ENCODE assay signal across 13 cellular contexts in genomic region chr17:64679710-64680216, GRCh38. TPM values are rescaled to one million over a fixed set of nuclear protein-coding genes. Genes with fewer than 3 reads are reported as not detected.
DNase-seq lines count a peak whose midpoint lies in the region; ATAC-seq, FAIRE-seq and TF ChIP-seq lines count a peak whose summit lies in the region.
"Had no signal": no experiment of that assay in that cellular context is flagged by ENCODE, and none has a peak within 500 bp of the region (broad histone marks: within the 10 kb centered on the region; RNA-seq: fewer than 3 reads in every experiment).

No MANE protein-coding gene starts in this region.

- in situ Hi-C loops in brain microvascular endothelial cell (cut with HindIII; ENCODE audit: low pct_ligation_motif_present, low sequenced_read_pairs): no loop called here

- H3K4me3 ChIP-seq in AG09309 (ENCODE audit: control insufficient read depth, low read depth, low read length) (no peak overlapping the region), brain microvascular endothelial cell (ENCODE audit: low read depth, low read length) (no peak overlapping the region), kidney epithelial cell (ENCODE audit: low read depth, low read length) (no peak overlapping the region)
- H3K4me3 ChIP-seq: colonic mucosa, GM23338 had no signal

- FAIRE-seq in HTR-8/SVneo (lab: Jason Lieb, UNC): peak; percentile 94

- H3K36me3 ChIP-seq in brain microvascular endothelial cell (replicated peaks): no peaks in the 10 kb centered on the region
- no peaks in the 10 kb centered on the region for H3K36me3 ChIP-seq in kidney epithelial cell (ENCODE audit: control insufficient read depth, insufficient read depth, low read length)
- H3K36me3 ChIP-seq: colonic mucosa had no signal

- peak; percentile 94 for DNase-seq in AG09309 (ENCODE audit: low read depth)
- DNase-seq in HTR-8/SVneo (ENCODE audit: insufficient read length, low spot score): peak; percentile 89
- DNase-seq in brain microvascular endothelial cell: peak; percentile 98
- DNase-seq in kidney epithelial cell (ENCODE audit: low read depth): peak; percentile 80
- no peak for DNase-seq in NCI-H1930 (lab: John Stamatoyannopoulos, UW)
- no peak for DNase-seq in stimulated activated CD4-positive, alpha-beta T cell treated with anti-CD3 and anti-CD28 coated beads, Interleukin-12 subunit alpha, Interleukin-12 subunit beta, amount 100 ng/mL, for 4 hours
- DNase-seq in stimulated activated naive CD8-positive, alpha-beta T cell treated with anti-CD3 and anti-CD28 coated beads, Interleukin-15, amount 100 ng/mL, for 72 hours: no peak
- DNase-seq: colonic mucosa, NCI-H2081 treated with DMSO at 0.1 percent for 48 hours, T-helper 1 cell had no signal

- H3K27me3 ChIP-seq in brain microvascular endothelial cell (replicated peaks): no peaks in the 10 kb centered on the region
- no peaks in the 10 kb centered on the region for H3K27me3 ChIP-seq in kidney epithelial cell (ENCODE audit: control insufficient read depth, insufficient read depth, low read length)
- H3K27me3 ChIP-seq: colonic mucosa had no signal

- ATAC-seq in HG03565 (IDR thresholded peaks at IDR 0.05; ENCODE audit: unreplicated experiment): no peak
- ATAC-seq in stimulated activated naive CD8-positive, alpha-beta T cell treated with anti-CD3 and anti-CD28 coated beads, Interleukin-15, amount 100 ng/mL, for 72 hours: no peak
- ATAC-seq: GM23338, left lobe of liver had no signal

- H3K9me3 Mint-ChIP-seq in stimulated activated naive CD8-positive, alpha-beta T cell treated with anti-CD3 and anti-CD28 coated beads, Interleukin-15, amount 100 ng/mL, for 72 hours: no peaks in the 10 kb centered on the region
- H3K9me3 Mint-ChIP-seq: GM23338 had no signal

- H3K4me3 Mint-ChIP-seq in stimulated activated naive CD8-positive, alpha-beta T cell treated with anti-CD3 and anti-CD28 coated beads, Interleukin-15, amount 100 ng/mL, for 72 hours: no peak overlapping the region
- H3K4me3 Mint-ChIP-seq: GM23338 had no signal

- no peak overlapping the region for H3K27ac Mint-ChIP-seq in stimulated activated naive CD8-positive, alpha-beta T cell treated with anti-CD3 and anti-CD28 coated beads, Interleukin-15, amount 100 ng/mL, for 72 hours
- H3K27ac Mint-ChIP-seq: GM23338 had no signal

- H3K27ac ChIP-seq in brain microvascular endothelial cell: peak overlapping the region; percentile 94
- H3K27ac ChIP-seq: colonic mucosa had no signal

- TF ChIP-seq CTCF in AG09309 (IDR thresholded peaks at IDR 0.05; ENCODE audit: control insufficient read depth, insufficient read depth, low read depth, low read length, missing control alignments) (no peak), brain microvascular endothelial cell (IDR thresholded peaks at IDR 0.05; ENCODE audit: low read depth, low read length, missing control alignments) (no peak), kidney epithelial cell (IDR thresholded peaks at IDR 0.05; ENCODE audit: insufficient read depth, low read length, poor library complexity, severe bottlenecking) (no peak)

- no peaks in the 10 kb centered on the region for H3K4me1 Mint-ChIP-seq in stimulated activated naive CD8-positive, alpha-beta T cell treated with anti-CD3 and anti-CD28 coated beads, Interleukin-15, amount 100 ng/mL, for 72 hours
- H3K4me1 Mint-ChIP-seq: GM23338 had no signal

- H3K27me3 Mint-ChIP-seq in stimulated activated naive CD8-positive, alpha-beta T cell treated with anti-CD3 and anti-CD28 coated beads, Interleukin-15, amount 100 ng/mL, for 72 hours: no peaks in the 10 kb centered on the region

RNA-seq across cellular contexts. Expression of gene SMURF2, which starts 17.7 kb away (rescaled TPM):
- 42.8 and 45.6 TPM in 2 replicates for total RNA-seq in kidney epithelial cell

Comparison
In these comparisons a context has a peak if more than half of its experiments do, and no peak if none do; other contexts are left out.
1. DNase-seq: peak in AG09309 (single experiment), HTR-8/SVneo (single experiment), brain microvascular endothelial cell (single experiment) and kidney epithelial cell (single experiment); none in NCI-H1930 (0 of 2), stimulated activated CD4-positive, alpha-beta T cell treated with anti-CD3 and anti-CD28 coated beads, Interleukin-12 subunit alpha, Interleukin-12 subunit beta, amount 100 ng/mL, for 4 hours (single experiment) and stimulated activated naive CD8-positive, alpha-beta T cell treated with anti-CD3 and anti-CD28 coated beads, Interleukin-15, amount 100 ng/mL, for 72 hours (0 of 2).